1 cellular context compared by ENCODE assay signal in genomic region chr1:32192220-32192948, GRCh38.
A peak's percentile ranks its signal among the peaks of the same experiment; 100 is the strongest.
TF ChIP-seq lines count a peak whose summit lies in the region.

No MANE protein-coding gene starts in this region.

TF ChIP-seq in HepG2, 621 proteins besides CTCF, POLR2A, EP300 and RAD21:
- TF ChIP-seq, protein P1, sequence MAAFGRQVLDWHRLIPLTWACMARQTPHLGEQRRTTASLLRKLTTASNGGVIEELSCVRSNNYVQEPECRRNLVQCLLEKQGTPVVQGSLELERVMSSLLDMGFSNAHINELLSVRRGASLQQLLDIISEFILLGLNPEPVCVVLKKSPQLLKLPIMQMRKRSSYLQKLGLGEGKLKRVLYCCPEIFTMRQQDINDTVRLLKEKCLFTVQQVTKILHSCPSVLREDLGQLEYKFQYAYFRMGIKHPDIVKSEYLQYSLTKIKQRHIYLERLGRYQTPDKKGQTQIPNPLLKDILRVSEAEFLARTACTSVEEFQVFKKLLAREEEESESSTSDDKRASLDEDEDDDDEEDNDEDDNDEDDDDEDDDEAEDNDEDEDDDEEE (CRISPR knock-in tag; IDR thresholded peaks at IDR 0.05) = no peak
- no peak for TF ChIP-seq ZNF407 (CRISPR knock-in tag; IDR thresholded peaks at IDR 0.05; ENCODE audit: not compliant biosample characterization)
- TF ChIP-seq ZNF275 (CRISPR knock-in tag; IDR thresholded peaks at IDR 0.05; ENCODE audit: borderline replicate concordance) = no peak
- TF ChIP-seq RBFOX2 (IDR thresholded peaks at IDR 0.05; ENCODE audit: low read depth, low read length) = 0 out of 2 replicates have a peak, but pooled peaks have one; percentile 36
